Comparison of ENCODE assay signal across 25 cellular contexts in genomic region chr1:11295905-11296304, GRCh38. TPM values are rescaled to one million over a fixed set of nuclear protein-coding genes. Genes with fewer than 3 reads are reported as not detected.
DNase-seq lines count a peak whose midpoint lies in the region; ATAC-seq lines count a peak whose summit lies in the region.
"Had no signal": no experiment of that assay in that cellular context is flagged by ENCODE, and none has a peak within 500 bp of the region (broad histone marks: within the 10 kb centered on the region; RNA-seq: fewer than 3 reads in every experiment).

No MANE protein-coding gene starts in this region.

- no peak overlapping the region for H3K4me3 Mint-ChIP-seq in activated T-cell treated with anti-CD3 and anti-CD28 coated beads, Interleukin-2, amount 50 U/mL, for 24 hours
- peak overlapping the region in 1 of 8 donors; percentile 29 for H3K4me3 Mint-ChIP-seq in CD4-positive, alpha-beta memory T cell
- no peak overlapping the region for H3K4me3 Mint-ChIP-seq in T-cell
- no peak overlapping the region for H3K4me3 Mint-ChIP-seq in naive thymus-derived CD8-positive, alpha-beta T cell
- H3K4me3 Mint-ChIP-seq: CD8-positive, alpha-beta memory T cell had no signal

- peaks cover 10% of the 10 kb centered on the region for H3K36me3 ChIP-seq in CD4-positive, alpha-beta memory T cell (ENCODE audit: insufficient read depth, low read length)

- no peaks in the 10 kb centered on the region for H3K27me3 ChIP-seq in CD4-positive, alpha-beta memory T cell (ENCODE audit: insufficient read depth, low read length)
- H3K27me3 ChIP-seq: BLaER1 had no signal

- H3K27ac Mint-ChIP-seq in activated T-cell treated with anti-CD3 and anti-CD28 coated beads, Interleukin-2, amount 50 U/mL, for 24 hours, result peak overlapping the region; percentile 87
- peak overlapping the region; percentile 68 to 93 (median 84) for H3K27ac Mint-ChIP-seq in CD4-positive, alpha-beta memory T cell
- H3K27ac Mint-ChIP-seq in T-cell, result peak overlapping the region; percentile 73 to 93
- peak overlapping the region; percentile 25 to 93 (median 76) for H3K27ac Mint-ChIP-seq in naive thymus-derived CD8-positive, alpha-beta T cell

- H3K4me1 ChIP-seq in CD4-positive, alpha-beta memory T cell (ENCODE audit: insufficient read depth, low read length), result peaks cover 52% of the 10 kb centered on the region
- H3K4me1 ChIP-seq: BLaER1 had no signal

- POLR2A ChIA-PET in CD4-positive, alpha-beta memory T cell (lab: Charles Lee; ENCODE audit: partially characterized antibody), result interaction anchor here (0.6 to 2.2 kb wide), 4 partner anchors 23 to 54 kb away, joined by 3 to 13 read pairs (median 5); partner anchors contain the start of genes MTOR and UBIAD1
- POLR2A ChIA-PET in T-cell (lab: Charles Lee), result no interaction called here
- POLR2A ChIA-PET in naive thymus-derived CD8-positive, alpha-beta T cell (lab: Charles Lee), result interaction anchor here (0.8 to 1.5 kb wide), 3 partner anchors 22 to 54 kb away, joined by 3 to 5 read pairs (median 3); no protein-coding TSS in a partner anchor

- no peaks in the 10 kb centered on the region for H3K9me3 Mint-ChIP-seq in activated T-cell treated with anti-CD3 and anti-CD28 coated beads, Interleukin-2, amount 50 U/mL, for 24 hours
- no peaks in the 10 kb centered on the region for H3K9me3 Mint-ChIP-seq in CD4-positive, alpha-beta memory T cell
- no peaks in the 10 kb centered on the region for H3K9me3 Mint-ChIP-seq in T-cell
- H3K9me3 Mint-ChIP-seq in naive thymus-derived CD8-positive, alpha-beta T cell, result no peaks in the 10 kb centered on the region
- H3K9me3 Mint-ChIP-seq: CD8-positive, alpha-beta memory T cell had no signal

- ATAC-seq in T-cell (replicated peaks in 1 of 4), result peak in 2 of 4 experiments; percentile 4 to 56
- peak in 1 of 2 donors; percentile 25 for ATAC-seq in naive thymus-derived CD8-positive, alpha-beta T cell
- ATAC-seq in GM18498 (IDR thresholded peaks at IDR 0.05; ENCODE audit: unreplicated experiment), result no peak
- ATAC-seq: GM12878, SK-N-SH treated with all-trans-retinoic acid at 6 μM for 48 hours had no signal

- no peak overlapping the region for H3K4me3 ChIP-seq in CD4-positive, alpha-beta memory T cell (ENCODE audit: low read length in 2 of 2)
- H3K4me3 ChIP-seq: BLaER1, GM12878 had no signal

- H3K27me3 Mint-ChIP-seq in activated T-cell treated with anti-CD3 and anti-CD28 coated beads, Interleukin-2, amount 50 U/mL, for 24 hours, result no peaks in the 10 kb centered on the region
- H3K27me3 Mint-ChIP-seq in CD4-positive, alpha-beta memory T cell, result no peaks in the 10 kb centered on the region
- H3K27me3 Mint-ChIP-seq in T-cell, result no peaks in the 10 kb centered on the region
- H3K27me3 Mint-ChIP-seq in naive thymus-derived CD8-positive, alpha-beta T cell, result no peaks in the 10 kb centered on the region
- H3K27me3 Mint-ChIP-seq: CD8-positive, alpha-beta memory T cell had no signal

- H3K27ac ChIP-seq in CD4-positive, alpha-beta memory T cell (ENCODE audit: low read depth, low read length), result no peak overlapping the region
- H3K27ac ChIP-seq: BLaER1 had no signal

- peaks cover 66% of the 10 kb centered on the region for H3K36me3 Mint-ChIP-seq in activated T-cell treated with anti-CD3 and anti-CD28 coated beads, Interleukin-2, amount 50 U/mL, for 24 hours (ENCODE audit: low read depth)
- peaks cover 14 to 34% of the 10 kb centered on the region in 2 donors for H3K36me3 Mint-ChIP-seq in CD4-positive, alpha-beta memory T cell
- peaks cover 15% of the 10 kb centered on the region for H3K36me3 Mint-ChIP-seq in T-cell
- H3K36me3 Mint-ChIP-seq in naive thymus-derived CD8-positive, alpha-beta T cell, result peaks cover 0 to 16% (median 8%) of the 10 kb centered on the region in 3 donors

- intact Hi-C loops in CD4-positive, alpha-beta memory T cell (cut with micrococcal nuclease), result loop anchor here (1.0 kb wide), 1 partner anchor 55 kb away; no protein-coding TSS in a partner anchor

- no peaks in the 10 kb centered on the region for H3K9me3 ChIP-seq in CD4-positive, alpha-beta memory T cell (ENCODE audit: control insufficient read depth in 1 of 2, low read length in 2 of 2)
- H3K9me3 ChIP-seq: BLaER1 had no signal

- CTCF ChIA-PET in CD4-positive, alpha-beta memory T cell (lab: Charles Lee; ENCODE audit: partially characterized antibody), result interaction anchor here (1.0 to 2.7 kb wide), 7 partner anchors 12 to 59 kb away, joined by 3 to 25 read pairs (median 6); partner anchors contain the start of gene MTOR
- CTCF ChIA-PET in T-cell (lab: Charles Lee), result interaction anchor here in 1 of 2 donors (1.5 kb wide), 1 partner anchor 54 kb away, joined by 6 read pairs; no protein-coding TSS in a partner anchor

- H3K4me1 Mint-ChIP-seq in activated T-cell treated with anti-CD3 and anti-CD28 coated beads, Interleukin-2, amount 50 U/mL, for 24 hours (ENCODE audit: low read depth), result peaks cover 68% of the 10 kb centered on the region
- peaks cover 31 to 54% (median 49%) of the 10 kb centered on the region in 4 donors for H3K4me1 Mint-ChIP-seq in CD4-positive, alpha-beta memory T cell
- H3K4me1 Mint-ChIP-seq in T-cell, result peaks cover 54 to 63% (median 62%) of the 10 kb centered on the region in 3 donors
- H3K4me1 Mint-ChIP-seq in naive thymus-derived CD8-positive, alpha-beta T cell, result peaks cover 28 to 49% (median 40%) of the 10 kb centered on the region in 4 donors

- no peak for DNase-seq in activated T-cell treated with anti-CD3 and anti-CD28 coated beads, Interleukin-2, amount 50 U/mL, for 24 hours
- DNase-seq in activated T-cell treated with anti-CD3 and anti-CD28 coated beads, Interleukin-2, amount 50 U/mL, for 1 hour, result no peak
- peak in 1 of 5 donors; percentile 28 for DNase-seq in CD4-positive, alpha-beta memory T cell
- DNase-seq in T-cell, result peak in 5 of 34 experiments; percentile 11 to 19 (median 15)
- peak in 5 of 10 donors; percentile 4 to 60 (median 30) for DNase-seq in naive thymus-derived CD8-positive, alpha-beta T cell
- DNase-seq in NCI-H1105 (lab: John Stamatoyannopoulos, UW), result no peak
- DNase-seq in NK-92 treated with Interleukin-12 subunit alpha and Interleukin-12 subunit beta, amount 100 ng/mL, for 24 hours (lab: John Stamatoyannopoulos, UW), result no peak
- DNase-seq: DMS 273 treated with DMSO at 0.1 percent for 48 hours, DMS79, EL, GDM1, HCEC 1CT, IMR-90, KG1, MM.1S, NCI-H1417, NCI-H1694, NCI-H2029 treated with DMSO at 0.1 percent for 48 hours, NCI-H2227 treated with DMSO at 0.1 percent for 48 hours, NCI-H69 had no signal

RNA-seq across cellular contexts. Expression of gene UBIAD1, which starts 22.9 kb away (rescaled TPM):
- 10 to 100 TPM; 30.3 to 33.0 TPM for total RNA-seq in CD4-positive, alpha-beta memory T cell
- polyA plus RNA-seq in CD4-positive, alpha-beta memory T cell, result 10 to 100 TPM; 42.3 to 51.9 TPM
- total RNA-seq in T-cell, result 10 to 100 TPM; 21.1 to 52.1 (median 34.1) TPM
- total RNA-seq in naive thymus-derived CD8-positive, alpha-beta T cell, result 10 to 100 TPM; 32.9 to 34.3 TPM
- polyA plus RNA-seq in naive thymus-derived CD8-positive, alpha-beta T cell, result 10 to 100 TPM; 29.2 to 50.3 (median 45.2) TPM

RNA-seq across cellular contexts. Expression of gene MTOR, which starts 33.6 kb away (rescaled TPM):
- 10 to 100 TPM; 41.4 to 46.8 TPM for total RNA-seq in CD4-positive, alpha-beta memory T cell
- polyA plus RNA-seq in CD4-positive, alpha-beta memory T cell, result 1 to 10 TPM; 3.4 to 9.0 TPM
- 10 to 100 TPM; 41.7 to 45.1 (median 43.6) TPM for total RNA-seq in T-cell
- total RNA-seq in naive thymus-derived CD8-positive, alpha-beta T cell, result 10 to 100 TPM; 43.9 to 45.9 TPM
- 1 to 10 TPM; 3.5 to 7.2 (median 4.7) TPM for polyA plus RNA-seq in naive thymus-derived CD8-positive, alpha-beta T cell

Comparison
In these comparisons a context has a peak if more than half of its experiments do, and no peak if none do; other contexts are left out.
1. POLR2A ChIA-PET loops: an anchor here in CD4-positive, alpha-beta memory T cell (0.6 to 2.2 kb wide) and naive thymus-derived CD8-positive, alpha-beta T cell (0.8 to 1.5 kb wide); none called in T-cell.